8 cellular contexts compared by ENCODE assay signal in genomic region chr17:55264640-55265298, GRCh38. TPM values are rescaled to one million over a fixed set of nuclear protein-coding genes. Genes with fewer than 3 reads are reported as not detected.
DNase-seq lines count a peak whose midpoint lies in the region; ATAC-seq and TF ChIP-seq lines count a peak whose summit lies in the region.

HLF (plus strand) TSS chr17:55264960; CDS start chr17:55265485, 525 bp downstream.

- H3K4me3 Mint-ChIP-seq in natural killer cell: peak within 1 kb of the TSS; percentile 68
- H3K4me3 Mint-ChIP-seq in stimulated activated memory B cell treated with anti-CD40 and anti-IgM and Interleukin-4, amounts not matched to agents 10 μg/mL and 1 μg/mL and 100 μg/mL, for 72 hours: peak within 1 kb of the TSS; percentile 59

- H3K27me3 Mint-ChIP-seq in natural killer cell (ENCODE audit: low read depth in 2 of 2): peaks cover 43 to 77% of the 10 kb centered on the region in 2 donors
- peaks cover 93% of the 10 kb centered on the region for H3K27me3 Mint-ChIP-seq in stimulated activated memory B cell treated with anti-CD40 and anti-IgM and Interleukin-4, amounts not matched to agents 10 μg/mL and 1 μg/mL and 100 μg/mL, for 72 hours

- H3K27me3 ChIP-seq in OCI-LY3 (ENCODE audit: low read depth, low read length): 0 out of 2 replicates have a peak, but pooled peaks cover 2% of the 10 kb centered on the region

- peaks cover 17% of the 10 kb centered on the region for H3K4me1 ChIP-seq in OCI-LY3 (ENCODE audit: low read length)

- H3K27ac Mint-ChIP-seq in natural killer cell: peak within 1 kb of the TSS in 1 of 2 donors; percentile 52
- no peak within 1 kb of the TSS for H3K27ac Mint-ChIP-seq in stimulated activated memory B cell treated with anti-CD40 and anti-IgM and Interleukin-4, amounts not matched to agents 10 μg/mL and 1 μg/mL and 100 μg/mL, for 72 hours

- peaks cover 6% of the 10 kb centered on the region; the same call in 1 of the 2 replicates for H3K9me3 ChIP-seq in OCI-LY3 (ENCODE audit: insufficient read depth, low read length)

- ATAC-seq in GM19455 (IDR thresholded peaks at IDR 0.05; ENCODE audit: unreplicated experiment): peak; percentile 88
- peak; percentile 93 to 97 (median 97) for ATAC-seq in natural killer cell
- peak; percentile 84 for ATAC-seq in stimulated activated memory B cell treated with anti-CD40 and anti-IgM and Interleukin-4, amounts not matched to agents 10 μg/mL and 1 μg/mL and 100 μg/mL, for 72 hours

- peaks cover 15 to 24% of the 10 kb centered on the region in 2 donors for H3K4me1 Mint-ChIP-seq in natural killer cell
- peaks cover 15% of the 10 kb centered on the region for H3K4me1 Mint-ChIP-seq in stimulated activated memory B cell treated with anti-CD40 and anti-IgM and Interleukin-4, amounts not matched to agents 10 μg/mL and 1 μg/mL and 100 μg/mL, for 72 hours

- TF ChIP-seq CTCF in C4-2B (conservative IDR thresholded peaks at IDR 0.05) (no peak), OCI-LY3 (IDR thresholded peaks at IDR 0.05; ENCODE audit: low read depth, low read length) (no peak), natural killer cell (IDR thresholded peaks at IDR 0.05) (no peak)

- H3K9me3 Mint-ChIP-seq in natural killer cell: peaks cover 0 to 2% of the 10 kb centered on the region in 2 donors
- H3K9me3 Mint-ChIP-seq in stimulated activated memory B cell treated with anti-CD40 and anti-IgM and Interleukin-4, amounts not matched to agents 10 μg/mL and 1 μg/mL and 100 μg/mL, for 72 hours: no peaks in the 10 kb centered on the region

- peak within 1 kb of the TSS; percentile 65 for H3K9ac ChIP-seq in OCI-LY3 (ENCODE audit: low read length)

- peaks cover 27% of the 10 kb centered on the region for H3K79me2 ChIP-seq in OCI-LY3 (ENCODE audit: low read length)

- intact Hi-C loops in natural killer cell (cut with micrococcal nuclease): no loop called here

- H3K4me2 ChIP-seq in OCI-LY3 (ENCODE audit: low read length): peak within 1 kb of the TSS; percentile 72

- peaks cover 12% of the 10 kb centered on the region for H3K36me3 Mint-ChIP-seq in natural killer cell
- no peaks in the 10 kb centered on the region for H3K36me3 Mint-ChIP-seq in stimulated activated memory B cell treated with anti-CD40 and anti-IgM and Interleukin-4, amounts not matched to agents 10 μg/mL and 1 μg/mL and 100 μg/mL, for 72 hours

- H3K27ac ChIP-seq in C4-2B (peak within 1 kb of the TSS; percentile 22), OCI-LY3 (ENCODE audit: low read length) (peak within 1 kb of the TSS; percentile 53)

- peak within 1 kb of the TSS; percentile 80 for H3K4me3 ChIP-seq in OCI-LY3 (ENCODE audit: low read length)

- peaks cover 4% of the 10 kb centered on the region for H3K36me3 ChIP-seq in OCI-LY3 (replicated peaks; ENCODE audit: low read depth, low read length)

- H4K20me1 ChIP-seq in OCI-LY3 (ENCODE audit: insufficient read depth, low read length): peaks cover 3% of the 10 kb centered on the region; the same call in 1 of the 2 replicates

- DNase-seq in HK-2 (ENCODE audit: unreplicated experiment) (peak; percentile 63), fibroblast of the conjunctiva (ENCODE audit: low read depth) (peak; percentile 38), natural killer cell (peak; percentile 51)
- DNase-seq in activated effector memory CD4-positive, alpha-beta T cell treated with Interleukin-2 at 50 U/mL for 16 hours: peak; percentile 73

- peak within 1 kb of the TSS; percentile 62; the same call in 1 of the 2 replicates for H2AFZ ChIP-seq in OCI-LY3 (ENCODE audit: low read depth, low read length)

RNA-seq across cellular contexts. Expression of gene HLF, which starts in this region (rescaled TPM):
- total RNA-seq in natural killer cell: under 1 TPM; 0.14 to 0.59 (median 0.15) TPM

Comparison
In these comparisons a context has a peak if more than half of its experiments do, and no peak if none do; other contexts are left out.
1. Peak in every context shown above with its lines: DNase-seq, ATAC-seq, H3K4me3 ChIP-seq and H3K27ac ChIP-seq.
2. Peak in DNase-seq and ATAC-seq in natural killer cell; RNA of the gene not detected or under 1 TPM.